8 cellular contexts compared by ENCODE assay signal in genomic region chrX:13123857-13124345, GRCh38.
DNase-seq lines count a peak whose midpoint lies in the region; ATAC-seq and TF ChIP-seq lines count a peak whose summit lies in the region.
"Had no signal": no experiment of that assay in that cellular context is flagged by ENCODE, and none has a peak within 500 bp of the region (broad histone marks: within the 10 kb centered on the region; RNA-seq: fewer than 3 reads in every experiment).

No MANE protein-coding gene starts in this region.

- H3K79me2 ChIP-seq in smooth muscle cell (ENCODE audit: low read depth): no peaks in the 10 kb centered on the region

- no peak overlapping the region for H3K4me3 ChIP-seq in smooth muscle cell

- DNase-seq in RPMI7951 (ENCODE audit: low read depth): peak; percentile 38
- peak; percentile 68 for DNase-seq in fibroblast of gingiva (ENCODE audit: low read depth)
- DNase-seq in smooth muscle cell (lab: John Stamatoyannopoulos, UW; ENCODE audit: unreplicated experiment): no peak
- DNase-seq: NCI-H526 had no signal

- H3F3A ChIP-seq in smooth muscle cell (ENCODE audit: low read depth): peaks cover 2% of the 10 kb centered on the region

- no peak for TF ChIP-seq CTCF in smooth muscle cell (IDR thresholded peaks at IDR 0.05; ENCODE audit: borderline replicate concordance, insufficient read depth, poor library complexity, severe bottlenecking)

- no peaks in the 10 kb centered on the region for H4K20me1 ChIP-seq in smooth muscle cell (ENCODE audit: low read depth)

- H3K4me1 ChIP-seq in smooth muscle cell (ENCODE audit: low read depth): peaks cover 11% of the 10 kb centered on the region

- H3K9ac ChIP-seq in smooth muscle cell (ENCODE audit: low read depth): no peak overlapping the region

- no peaks in the 10 kb centered on the region for H3K27me3 ChIP-seq in smooth muscle cell (ENCODE audit: low read depth)

- WGBS in smooth muscle cell (ENCODE audit: low lambda C conversion rate): 72% methylated on average over 7 of the region's 7 CpGs

- no peak overlapping the region for H3K27ac ChIP-seq in smooth muscle cell (ENCODE audit: low read depth)

- no peak overlapping the region for H3K4me2 ChIP-seq in smooth muscle cell

- no peaks in the 10 kb centered on the region for H3K36me3 ChIP-seq in smooth muscle cell (ENCODE audit: low read depth)

- H2AFZ ChIP-seq in smooth muscle cell (ENCODE audit: low read depth): peak overlapping the region; percentile 52

- no peaks in the 10 kb centered on the region for H3K9me3 ChIP-seq in smooth muscle cell (replicated peaks; ENCODE audit: low read depth)

- peak; percentile 77 for ATAC-seq in GM21447 (IDR thresholded peaks at IDR 0.05; ENCODE audit: unreplicated experiment)
- no peak for ATAC-seq in HG02973 (IDR thresholded peaks at IDR 0.05; ENCODE audit: unreplicated experiment)
- ATAC-seq in HG03571 (IDR thresholded peaks at IDR 0.05; ENCODE audit: unreplicated experiment): no peak
- ATAC-seq in HG03460 (IDR thresholded peaks at IDR 0.05; ENCODE audit: unreplicated experiment): no peak
